ENCODE assay signal across 2 cellular contexts in genomic region chr17:34369196-34369500, GRCh38.
TF ChIP-seq lines count a peak whose summit lies in the region.

No MANE protein-coding gene starts in this region.

TF ChIP-seq in liver, 16 proteins besides CTCF, POLR2A, EP300 and RAD21:
- TF ChIP-seq YY1 (IDR thresholded peaks at IDR 0.05) (no peak), MAX (IDR thresholded peaks at IDR 0.05) (peak; percentile 1)

TF ChIP-seq in HepG2, 621 proteins besides CTCF, POLR2A, EP300 and RAD21:
- TF ChIP-seq ZNF841 (CRISPR knock-in tag; IDR thresholded peaks at IDR 0.05; ENCODE audit: borderline replicate concordance) = no peak
- TF ChIP-seq TBP (CRISPR knock-in tag; IDR thresholded peaks at IDR 0.05) = no peak
- TF ChIP-seq PLRG1 (conservative IDR thresholded peaks at IDR 0.05) = no peak
- TF ChIP-seq SNAPC5 (CRISPR knock-in tag; IDR thresholded peaks at IDR 0.05; ENCODE audit: borderline replicate concordance) = no peak
- no peak for TF ChIP-seq KIAA2018 (CRISPR knock-in tag; IDR thresholded peaks at IDR 0.05; ENCODE audit: borderline replicate concordance)
- no peak for TF ChIP-seq CENPBD1 (CRISPR knock-in tag; IDR thresholded peaks at IDR 0.05; ENCODE audit: borderline replicate concordance, low read depth)
- TF ChIP-seq RARA (CRISPR knock-in tag; IDR thresholded peaks at IDR 0.05) = no peak
- TF ChIP-seq TFDP2 (CRISPR knock-in tag; IDR thresholded peaks at IDR 0.05) = no peak
- TF ChIP-seq ZBTB4 (CRISPR knock-in tag; IDR thresholded peaks at IDR 0.05; ENCODE audit: borderline replicate concordance) = no peak
- TF ChIP-seq KMT2A (CRISPR knock-in tag; IDR thresholded peaks at IDR 0.05) = no peak
- TF ChIP-seq NFAT5 (CRISPR knock-in tag; IDR thresholded peaks at IDR 0.05) = no peak
- TF ChIP-seq ZMYM3 (CRISPR knock-in tag; IDR thresholded peaks at IDR 0.05) = no peak
- TF ChIP-seq CREM (IDR thresholded peaks at IDR 0.05) = no peak
- no peak for TF ChIP-seq CREM (CRISPR knock-in tag; IDR thresholded peaks at IDR 0.05)
- TF ChIP-seq ZNF569 (CRISPR knock-in tag; IDR thresholded peaks at IDR 0.05; ENCODE audit: borderline replicate concordance) = no peak
- TF ChIP-seq ZMAT3 (CRISPR knock-in tag; conservative IDR thresholded peaks at IDR 0.05) = no peak
- TF ChIP-seq ZEB1 (IDR thresholded peaks at IDR 0.05; ENCODE audit: insufficient replicate concordance, low read depth) = no peak
- no peak for TF ChIP-seq THAP9 (CRISPR knock-in tag; IDR thresholded peaks at IDR 0.05; ENCODE audit: borderline replicate concordance)
